Comparison of ENCODE assay signal across 12 cellular contexts in genomic region chr1:144322598-144322997, GRCh38. TPM values are rescaled to one million over a fixed set of nuclear protein-coding genes. Genes with fewer than 3 reads are reported as not detected.
DNase-seq lines count a peak whose midpoint lies in the region; ATAC-seq and TF ChIP-seq lines count a peak whose summit lies in the region.
"Not testable (repeated sequence)": the region's sequence is repeated elsewhere in the genome, so short reads cannot be mapped to it uniquely, and the experiment has no call there.
"Had no signal": no experiment of that assay in that cellular context is flagged by ENCODE, and none has a peak within 500 bp of the region (broad histone marks: within the 10 kb centered on the region; RNA-seq: fewer than 3 reads in every experiment).

No MANE protein-coding gene starts in this region.

- not testable (repeated sequence) for H3K9me3 Mint-ChIP-seq in activated CD4-positive, alpha-beta T cell treated with anti-CD3 and anti-CD28 coated beads, Interleukin-2, amount 10 ng/mL, durations not matched to agents 24 days and 14 days

- intact Hi-C loops in activated CD4-positive, alpha-beta T cell treated with anti-CD3 and anti-CD28 coated beads, Interleukin-2, amount 10 ng/mL, durations not matched to agents 24 days and 14 days (cut with micrococcal nuclease); Right ventricle myocardium superior (cut with DNase I): not testable (repeated sequence)

- not testable (repeated sequence) for H3K27me3 ChIP-seq in OCI-LY3 (ENCODE audit: low read depth, low read length)

- not testable (repeated sequence) for H3K36me3 ChIP-seq in OCI-LY3 (replicated peaks; ENCODE audit: low read depth, low read length)

- H2AFZ ChIP-seq in OCI-LY3 (ENCODE audit: low read depth, low read length), result not testable (repeated sequence)

- not testable (repeated sequence) for H3K4me1 ChIP-seq in OCI-LY3 (ENCODE audit: low read length)

- H3K27me3 Mint-ChIP-seq in activated CD4-positive, alpha-beta T cell treated with anti-CD3 and anti-CD28 coated beads, Interleukin-2, amount 10 ng/mL, durations not matched to agents 24 days and 14 days, result not testable (repeated sequence)

- not testable (repeated sequence) for H3K4me1 Mint-ChIP-seq in activated CD4-positive, alpha-beta T cell treated with anti-CD3 and anti-CD28 coated beads, Interleukin-2, amount 10 ng/mL, durations not matched to agents 24 days and 14 days

- H3K79me2 ChIP-seq in OCI-LY3 (ENCODE audit: low read length), result not testable (repeated sequence)

- not testable (repeated sequence) for H3K36me3 Mint-ChIP-seq in activated CD4-positive, alpha-beta T cell treated with anti-CD3 and anti-CD28 coated beads, Interleukin-2, amount 10 ng/mL, durations not matched to agents 24 days and 14 days (ENCODE audit: low read depth)

- H3K27ac Mint-ChIP-seq in activated CD4-positive, alpha-beta T cell treated with anti-CD3 and anti-CD28 coated beads, Interleukin-2, amount 10 ng/mL, durations not matched to agents 24 days and 14 days, result not testable (repeated sequence)

- not testable (repeated sequence) for H3K9me3 ChIP-seq in OCI-LY3 (ENCODE audit: insufficient read depth, low read length)

- not testable (repeated sequence) for H3K27ac ChIP-seq in OCI-LY3 (ENCODE audit: low read length)

- peak; percentile 41 for DNase-seq in activated CD4-positive, alpha-beta T cell treated with anti-CD3 and anti-CD28 coated beads, Interleukin-2, amount 10 ng/mL, durations not matched to agents 24 days and 14 days
- DNase-seq in activated T-cell treated with anti-CD3 and anti-CD28 coated beads for 4 hours (peak; percentile 0), Right ventricle myocardium superior (peak; percentile 3), mesenteric fat pad (ENCODE audit: low spot score) (peak; percentile 18)
- DNase-seq in activated naive CD4-positive, alpha-beta T cell treated with anti-CD3 and anti-CD28 coated beads, Interleukin-2, amount 50 U/mL, for 16 hours, result peak; percentile 5
- peak; percentile 1 for DNase-seq in stimulated activated CD4-positive, alpha-beta T cell treated with anti-CD3 and anti-CD28 coated beads, Interleukin-4, amount 100 ng/mL, for 1 hour

- H3K4me2 ChIP-seq in OCI-LY3 (ENCODE audit: low read length), result not testable (repeated sequence)

- ATAC-seq in Right ventricle myocardium superior (ENCODE audit: poor library complexity), result not testable (repeated sequence)

- not testable (repeated sequence) for TF ChIP-seq CTCF in OCI-LY3 (IDR thresholded peaks at IDR 0.05; ENCODE audit: low read depth, low read length)

- peak overlapping the region; percentile 47 for H3K4me3 ChIP-seq in OCI-LY3 (ENCODE audit: low read length)

- not testable (repeated sequence) for H3K9ac ChIP-seq in OCI-LY3 (ENCODE audit: low read length)

- not testable (repeated sequence) for H3K4me3 Mint-ChIP-seq in activated CD4-positive, alpha-beta T cell treated with anti-CD3 and anti-CD28 coated beads, Interleukin-2, amount 10 ng/mL, durations not matched to agents 24 days and 14 days

- H4K20me1 ChIP-seq in OCI-LY3 (ENCODE audit: insufficient read depth, low read length), result not testable (repeated sequence)

RNA-seq across cellular contexts. Expression of gene PPIAL4E, which starts 50.8 kb away (rescaled TPM):
- total RNA-seq in activated CD4-positive, alpha-beta T cell treated with anti-CD3 and anti-CD28 coated beads, Interleukin-2, amount 10 ng/mL, durations not matched to agents 24 days and 14 days, result not detected in 2 replicates
- total RNA-seq in Right ventricle myocardium superior (not detected), mesenteric fat pad (not detected)
- total RNA-seq: Caco-2; CD4-positive, alpha-beta T cell; PC-9; Right ventricle myocardium inferior; RPMI7951 had no signal
